In genomic region chr5:115510145-115510640, GRCh38 we compare ENCODE assay signal across 23 cellular contexts. TPM values are rescaled to one million over a fixed set of nuclear protein-coding genes. Genes with fewer than 3 reads are reported as not detected.
DNase-seq lines count a peak whose midpoint lies in the region; ATAC-seq, FAIRE-seq and TF ChIP-seq lines count a peak whose summit lies in the region.
"Had no signal": no experiment of that assay in that cellular context is flagged by ENCODE, and none has a peak within 500 bp of the region (broad histone marks: within the 10 kb centered on the region; RNA-seq: fewer than 3 reads in every experiment).

No MANE protein-coding gene starts in this region.

- 0 out of 3 replicates have a peak, but pooled peaks cover 4% of the 10 kb centered on the region for H3K4me1 ChIP-seq in A549

- H3K9me3 ChIP-seq in A549, result no peaks in the 10 kb centered on the region

- CTCF ChIA-PET in A549 (lab: Yijun Ruan, JAX), result no interaction called here

- no peaks in the 10 kb centered on the region for H3K27me3 ChIP-seq in layer of hippocampus (ENCODE audit: control insufficient read depth, insufficient read depth, low read length)

- 2% methylated on average over 1 of the region's 1 CpG for WGBS in A549 (ENCODE audit: missing lambda C conversion rate)

- TF ChIP-seq CTCF in A549 (IDR thresholded peaks at IDR 0.05), result no peak

- ATAC-seq in A549, result no peak
- no peak for ATAC-seq in HG03432 (IDR thresholded peaks at IDR 0.05; ENCODE audit: unreplicated experiment)
- ATAC-seq: HCT116 had no signal

- no peak overlapping the region for H3K4me3 ChIP-seq in A549
- H3K4me3 ChIP-seq: GM23248 had no signal

- H3K27ac ChIP-seq in A549 (no peak overlapping the region), caudate nucleus (ENCODE audit: low read depth, low read length) (peak overlapping the region; percentile 80), layer of hippocampus (ENCODE audit: low read depth, low read length) (peak overlapping the region; percentile 19)
- H3K27ac ChIP-seq: 22Rv1, GM23248 had no signal

- POLR2A ChIA-PET in A549 (lab: Yijun Ruan, JAX), result no interaction called here

- FAIRE-seq in A549 (lab: Jason Lieb, UNC), result peak; percentile 59
- FAIRE-seq: A204.1, G401.6, GM12892, GM19239, H1 had no signal

- no peak for DNase-seq in A549 (ENCODE audit: low read depth in 1 of 2, low spot score in 1 of 2)
- DNase-seq in caudate nucleus (lab: John Stamatoyannopoulos, UW), result peak in 3 of 61 donors; percentile 6 to 21 (median 7)
- peak; percentile 37 for DNase-seq in pons (ENCODE audit: low spot score)
- DNase-seq in stimulated activated CD4-positive, alpha-beta T cell treated with anti-CD3 and anti-CD28 coated beads, Interleukin-4, amount 100 ng/mL, for 24 hours, result no peak
- no peak for DNase-seq in NCI-H1092 treated with DMSO at 0.1 percent for 48 hours (lab: John Stamatoyannopoulos, UW)
- DNase-seq: ACHN; AML-193; C1 segment of cervical spinal cord; Calu3; CD4-positive, alpha-beta memory T cell; COR-L47; DND-41; GM23248; H9 had no signal

- TF ChIP-seq RAD21 in A549 (conservative IDR thresholded peaks at IDR 0.05 in 1 of 2, IDR thresholded peaks at IDR 0.05 in 1 of 2), result no peak

- TF ChIP-seq EP300 in A549 (IDR thresholded peaks at IDR 0.05), result no peak

- TF ChIP-seq POLR2A in A549 (IDR thresholded peaks at IDR 0.05; ENCODE audit: low read length), result no peak

- no peak overlapping the region for H3K4me2 ChIP-seq in A549

TF ChIP-seq in A549, 52 proteins besides CTCF, POLR2A, EP300 and RAD21:
- TF ChIP-seq CEBPB (IDR thresholded peaks at IDR 0.05) (no peak), KDM5A (IDR thresholded peaks at IDR 0.05) (no peak), SREBF2 (IDR thresholded peaks at IDR 0.05) (no peak), NFE2L2 (conservative IDR thresholded peaks at IDR 0.05; ENCODE audit: low read length) (no peak), PBX3 (IDR thresholded peaks at IDR 0.05) (no peak), ATOH8 (CRISPR knock-in tag; IDR thresholded peaks at IDR 0.05; ENCODE audit: low read depth) (no peak), JUNB (IDR thresholded peaks at IDR 0.05) (no peak), HOXB5 (CRISPR knock-in tag; IDR thresholded peaks at IDR 0.05) (no peak), MYC (IDR thresholded peaks at IDR 0.05; ENCODE audit: borderline replicate concordance, low read length) (no peak), ZFP36 (IDR thresholded peaks at IDR 0.05; ENCODE audit: borderline replicate concordance, partially characterized antibody) (no peak), RARB (CRISPR knock-in tag; IDR thresholded peaks at IDR 0.05) (no peak), EHMT2 (IDR thresholded peaks at IDR 0.05; ENCODE audit: low read depth) (no peak), BHLHE40 (IDR thresholded peaks at IDR 0.05; ENCODE audit: low read depth, low read length) (no peak), MAZ (IDR thresholded peaks at IDR 0.05; ENCODE audit: borderline replicate concordance, low read depth, low read length) (no peak), CHD4 (IDR thresholded peaks at IDR 0.05; ENCODE audit: borderline replicate concordance) (no peak), HES2 (IDR thresholded peaks at IDR 0.05) (no peak), POLR2AphosphoS2 (conservative IDR thresholded peaks at IDR 0.05; ENCODE audit: low read length) (no peak), SMC3 (IDR thresholded peaks at IDR 0.05) (no peak)

RNA-seq across cellular contexts. Expression of gene FEM1C, which starts 34.4 kb away (rescaled TPM):
- polyA plus RNA-seq in A549 (2011; rRNA removed) (7.9 and 8.4 TPM in 2 replicates), A549 (2017; fragmentation: RNase III; extraction: RNeasy Plus Mini Kit Qiagen cat#74134 plus additional on column Dnase treatment) (5.6 to 6.8 TPM (median 6.3 TPM) in 3 replicates)
- polyA plus RNA-seq in A549 (2012; cell fraction: cytosol; rRNA removed), result 1.3 and 1.8 TPM in 2 replicates
- polyA plus RNA-seq in A549 (2012; cell fraction: nucleus; rRNA removed), result 1.0 and 1.7 TPM in 2 replicates
- polyA minus RNA-seq in A549 (2011; rRNA and poly(A)+ RNA removed), result 7.7 and 7.9 TPM in 2 replicates

Comparison
In these comparisons a context has a peak if more than half of its experiments do, and no peak if none do; other contexts are left out.
1. H3K27ac ChIP-seq: peak in caudate nucleus (single experiment) and layer of hippocampus (single experiment); none in A549 (0 of 2).